1 cellular context compared by ENCODE assay signal in genomic region chr21:33383056-33383888, GRCh38.
A peak's percentile ranks its signal among the peaks of the same experiment; 100 is the strongest.
TF ChIP-seq lines count a peak whose summit lies in the region.

No MANE protein-coding gene starts in this region.

TF ChIP-seq in HepG2, 621 proteins besides CTCF, POLR2A, EP300 and RAD21 (continued from another document and continues in another):
- TF ChIP-seq ZNF33B (CRISPR knock-in tag; IDR thresholded peaks at IDR 0.05) (0 out of 2 replicates have a peak, but pooled peaks have one; percentile 57), ZNF121 (CRISPR knock-in tag; IDR thresholded peaks at IDR 0.05) (peak; percentile 8; the same call in 1 of the 2 replicates), NR3C1 (CRISPR knock-in tag; IDR thresholded peaks at IDR 0.05) (no peak), NFIB (CRISPR knock-in tag; IDR thresholded peaks at IDR 0.05; ENCODE audit: borderline replicate concordance) (no peak), CENPBD1 (CRISPR knock-in tag; IDR thresholded peaks at IDR 0.05; ENCODE audit: borderline replicate concordance, low read depth) (no peak), PPARG (CRISPR knock-in tag; conservative IDR thresholded peaks at IDR 0.05) (peak; percentile 95), MYNN (CRISPR knock-in tag; IDR thresholded peaks at IDR 0.05; ENCODE audit: low read depth) (no peak), ZNF788 (CRISPR knock-in tag; IDR thresholded peaks at IDR 0.05; ENCODE audit: borderline replicate concordance) (peak; percentile 84; the same call in 1 of the 2 replicates), FOXA1 (IDR thresholded peaks at IDR 0.05) (no peak), FOXA1 (CRISPR knock-in tag; IDR thresholded peaks at IDR 0.05) (peak; percentile 20; the same call in 1 of the 2 replicates), ZNF598 (CRISPR knock-in tag; IDR thresholded peaks at IDR 0.05; ENCODE audit: borderline replicate concordance) (no peak), CSRNP2 (CRISPR knock-in tag; conservative IDR thresholded peaks at IDR 0.05; ENCODE audit: low read depth) (no peak), HNRNPUL1 (IDR thresholded peaks at IDR 0.05; ENCODE audit: low read depth, low read length) (no peak), ZNF878 (CRISPR knock-in tag; IDR thresholded peaks at IDR 0.05) (peak; percentile 77; the same call in 1 of the 2 replicates), SP2 (CRISPR knock-in tag; IDR thresholded peaks at IDR 0.05) (no peak), SOX5 (CRISPR knock-in tag; IDR thresholded peaks at IDR 0.05; ENCODE audit: borderline replicate concordance) (peak; percentile 56; the same call in 1 of the 2 replicates), TRIM24 (CRISPR knock-in tag; IDR thresholded peaks at IDR 0.05) (no peak), SALL1 (CRISPR knock-in tag; IDR thresholded peaks at IDR 0.05) (peak; percentile 81), PHB2 (IDR thresholded peaks at IDR 0.05; ENCODE audit: partially characterized antibody) (no peak), SKIL (CRISPR knock-in tag; IDR thresholded peaks at IDR 0.05; ENCODE audit: borderline replicate concordance) (peak; percentile 60; the same call in 1 of the 2 replicates), ZNF652 (CRISPR knock-in tag; IDR thresholded peaks at IDR 0.05; ENCODE audit: borderline replicate concordance, low read depth) (peak; percentile 76; the same call in 1 of the 2 replicates), ZNF614 (CRISPR knock-in tag; IDR thresholded peaks at IDR 0.05; ENCODE audit: borderline replicate concordance) (no peak; the same call in 1 of the 2 replicates), ATF1 (CRISPR knock-in tag; IDR thresholded peaks at IDR 0.05) (no peak), REST (IDR thresholded peaks at IDR 0.05; ENCODE audit: borderline replicate concordance in 1 of 2, low read depth in 1 of 2, low read length in 2 of 2) (no peak), ZBTB20 (CRISPR knock-in tag; IDR thresholded peaks at IDR 0.05; ENCODE audit: borderline replicate concordance, low read depth) (no peak), ZBTB8A (CRISPR knock-in tag; IDR thresholded peaks at IDR 0.05; ENCODE audit: borderline replicate concordance, low read depth) (no peak), DPF2 (CRISPR knock-in tag; IDR thresholded peaks at IDR 0.05; ENCODE audit: borderline replicate concordance, low read depth) (peak; percentile 33; the same call in 1 of the 2 replicates), HNRNPH1 (optimal IDR thresholded peaks at IDR 0.05; ENCODE audit: low read depth, low read length) (no peak), ZNF33A (CRISPR knock-in tag; IDR thresholded peaks at IDR 0.05; ENCODE audit: borderline replicate concordance) (no peak), ZNF589 (CRISPR knock-in tag; conservative IDR thresholded peaks at IDR 0.05) (peak; percentile 78; the same call in 1 of the 2 replicates), MAZ (IDR thresholded peaks at IDR 0.05; ENCODE audit: borderline replicate concordance, low read depth, low read length) (no peak), MAZ (CRISPR knock-in tag; IDR thresholded peaks at IDR 0.05; ENCODE audit: low read depth) (peak; percentile 42; the same call in 1 of the 2 replicates), ZNF253 (CRISPR knock-in tag; IDR thresholded peaks at IDR 0.05; ENCODE audit: borderline replicate concordance) (no peak), ZNF468 (CRISPR knock-in tag; IDR thresholded peaks at IDR 0.05) (no peak), USF2 (IDR thresholded peaks at IDR 0.05; ENCODE audit: low read depth, low read length) (peak; percentile 86), USF2 (CRISPR knock-in tag; IDR thresholded peaks at IDR 0.05; ENCODE audit: borderline replicate concordance) (peak; percentile 91; the same call in 1 of the 2 replicates), ZNF326 (CRISPR knock-in tag; IDR thresholded peaks at IDR 0.05; ENCODE audit: borderline replicate concordance) (no peak), SYNCRIP (IDR thresholded peaks at IDR 0.05; ENCODE audit: insufficient read depth, low read depth, low read length) (no peak), MIER3 (CRISPR knock-in tag; IDR thresholded peaks at IDR 0.05; ENCODE audit: borderline replicate concordance) (peak; percentile 79; the same call in 1 of the 2 replicates), ETV6 (CRISPR knock-in tag; conservative IDR thresholded peaks at IDR 0.05) (no peak), TERF1 (CRISPR knock-in tag; IDR thresholded peaks at IDR 0.05) (no peak), TRIM22 (IDR thresholded peaks at IDR 0.05) (no peak), ZNF343 (CRISPR knock-in tag; IDR thresholded peaks at IDR 0.05) (no peak), ARID4A (CRISPR knock-in tag; IDR thresholded peaks at IDR 0.05; ENCODE audit: borderline replicate concordance) (peak; percentile 58; the same call in 1 of the 2 replicates), GTF2F1 (IDR thresholded peaks at IDR 0.05; ENCODE audit: low read length) (no peak), HNRNPK (IDR thresholded peaks at IDR 0.05; ENCODE audit: low read depth, low read length, poor library complexity, severe bottlenecking) (no peak)
